ENCODE assay signal across 23 cellular contexts in the genomic region with DNA sequence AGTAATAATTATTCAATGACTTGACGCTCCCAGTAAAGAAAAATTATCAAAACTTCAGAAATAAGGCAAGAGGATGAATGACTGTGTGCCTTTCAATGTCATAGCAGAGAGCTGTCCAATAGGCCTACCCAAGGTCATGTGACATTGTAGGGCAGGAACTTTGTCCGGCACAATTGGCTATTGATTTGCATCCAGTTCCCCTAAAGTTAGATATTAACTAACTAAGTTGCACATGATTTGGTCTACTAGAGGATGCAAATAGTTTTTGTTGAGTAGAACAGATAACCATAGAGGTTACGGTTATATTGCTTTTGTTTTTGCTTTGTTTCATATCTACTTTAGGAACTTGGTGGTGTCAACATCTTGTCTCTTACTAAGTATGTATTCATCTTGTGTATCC.
DNase-seq lines count a peak whose midpoint lies in the region; ATAC-seq, FAIRE-seq and TF ChIP-seq lines count a peak whose summit lies in the region.
"Had no signal": no experiment of that assay in that cellular context is flagged by ENCODE, and none has a peak within 500 bp of the region (broad histone marks: within the 10 kb centered on the region; RNA-seq: fewer than 3 reads in every experiment).

No MANE protein-coding gene starts in this region.

- H3K4me3 Mint-ChIP-seq in CD14-positive monocyte: no peak overlapping the region
- H3K4me3 Mint-ChIP-seq: activated naive CD4-positive, alpha-beta T cell treated with anti-CD3 and anti-CD28 coated beads, Interleukin-2, amount 50 U/mL, for 24 hours; activated T-helper 17 cell treated with anti-CD3 and anti-CD28 coated beads, Interleukin-2, amount 50 U/mL, for 72 hours; naive thymus-derived CD4-positive, alpha-beta T cell had no signal

- TF ChIP-seq POLR2A in GM12892 (IDR thresholded peaks at IDR 0.05; ENCODE audit: low read depth, low read length): no peak

- DNase-seq in GM12892 (ENCODE audit: insufficient read length) (no peak), NCI-H748 treated with DMSO at 0.1 percent for 48 hours (lab: John Stamatoyannopoulos, UW) (no peak), CD14-positive monocyte (ENCODE audit: low spot score) (no peak), NCI-H2171 (lab: John Stamatoyannopoulos, UW) (no peak)
- no peak for DNase-seq in stimulated activated CD4-positive, alpha-beta T cell treated with anti-CD3 and anti-CD28 coated beads, Interleukin-15, amount 100 ng/mL, for 24 hours
- DNase-seq: 8988T; CD8-positive, alpha-beta memory T cell; gastrocnemius medialis; GM23248; left ventricle myocardium inferior; MG63; naive thymus-derived CD4-positive, alpha-beta T cell; NCI-H1417; NCI-H2081; NCI-H446; nucleus accumbens; stimulated activated CD4-positive, alpha-beta T cell treated with anti-CD3 and anti-CD28 coated beads, Interleukin-1b, Interleukin-23, amount 100 ng/mL, for 48 hours had no signal

- H3K27me3 Mint-ChIP-seq in CD14-positive monocyte (ENCODE audit: low read depth in 3 of 3): no peaks in the 10 kb centered on the region
- H3K27me3 Mint-ChIP-seq: CD8-positive, alpha-beta memory T cell had no signal

- TF ChIP-seq CTCF in CD14-positive monocyte (IDR thresholded peaks at IDR 0.05): no peak

- H3K36me3 Mint-ChIP-seq in CD14-positive monocyte: no peaks in the 10 kb centered on the region
- H3K36me3 Mint-ChIP-seq: activated naive CD4-positive, alpha-beta T cell treated with anti-CD3 and anti-CD28 coated beads, Interleukin-2, amount 50 U/mL, for 24 hours; CD8-positive, alpha-beta memory T cell; naive thymus-derived CD4-positive, alpha-beta T cell had no signal

- no peaks in the 10 kb centered on the region for H3K4me1 Mint-ChIP-seq in CD14-positive monocyte
- H3K4me1 Mint-ChIP-seq: CD8-positive, alpha-beta memory T cell had no signal

- no peak overlapping the region for H3K27ac Mint-ChIP-seq in CD14-positive monocyte
- H3K27ac Mint-ChIP-seq: activated naive CD4-positive, alpha-beta T cell treated with anti-CD3 and anti-CD28 coated beads, Interleukin-2, amount 50 U/mL, for 24 hours; activated T-helper 17 cell treated with anti-CD3 and anti-CD28 coated beads, Interleukin-2, amount 50 U/mL, for 72 hours; naive thymus-derived CD4-positive, alpha-beta T cell had no signal

- intact Hi-C loops in CD14-positive monocyte (cut with micrococcal nuclease): no loop called here

- peaks cover 0 to 12% (median 3%) of the 10 kb centered on the region in 7 donors for H3K9me3 Mint-ChIP-seq in CD14-positive monocyte
- H3K9me3 Mint-ChIP-seq: activated naive CD4-positive, alpha-beta T cell treated with anti-CD3 and anti-CD28 coated beads, Interleukin-2, amount 50 U/mL, for 24 hours; activated T-helper 17 cell treated with anti-CD3 and anti-CD28 coated beads, Interleukin-2, amount 50 U/mL, for 72 hours had no signal

- FAIRE-seq in GM12892 (lab: Jason Lieb, UNC): peak; percentile 27

- ATAC-seq in GM18909 (IDR thresholded peaks at IDR 0.05; ENCODE audit: poor library complexity, unreplicated experiment) (peak; percentile 57), HG02588 (IDR thresholded peaks at IDR 0.05; ENCODE audit: unreplicated experiment) (peak; percentile 46), HG03432 (IDR thresholded peaks at IDR 0.05; ENCODE audit: unreplicated experiment) (peak; percentile 59)
- ATAC-seq: activated T-helper 17 cell treated with anti-CD3 and anti-CD28 coated beads, Interleukin-2, amount 50 U/mL, for 72 hours; gastrocnemius medialis; naive thymus-derived CD4-positive, alpha-beta T cell; Right ventricle myocardium inferior had no signal
